In genomic region chr19:39398297-39398864, GRCh38 we compare ENCODE assay signal across 6 cellular contexts. TPM values are rescaled to one million over a fixed set of nuclear protein-coding genes. Genes with fewer than 3 reads are reported as not detected.
DNase-seq lines count a peak whose midpoint lies in the region; ATAC-seq lines count a peak whose summit lies in the region.

No MANE protein-coding gene starts in this region.

- no peaks in the 10 kb centered on the region for H3K27me3 ChIP-seq in effector memory CD4-positive, alpha-beta T cell (replicated peaks; ENCODE audit: control insufficient read depth, insufficient read depth, low read length, poor library complexity, severe bottlenecking)

- DNase-seq in AG20443 (ENCODE audit: low spot score) = peak; percentile 84
- DNase-seq in RPMI7951 (ENCODE audit: low read depth) = peak; percentile 90
- DNase-seq in effector memory CD4-positive, alpha-beta T cell = peak in 1 of 3 donors; percentile 49
- DNase-seq in renal cortical epithelial cell (ENCODE audit: low read depth) = peak; percentile 68

- H3K4me1 ChIP-seq in effector memory CD4-positive, alpha-beta T cell (ENCODE audit: control insufficient read depth, insufficient read depth, low read length, poor library complexity, severe bottlenecking) = peaks cover 47% of the 10 kb centered on the region

- no peak overlapping the region for H3K4me3 ChIP-seq in effector memory CD4-positive, alpha-beta T cell (ENCODE audit: insufficient read depth, low read depth, low read length, poor library complexity, severe bottlenecking)

- ATAC-seq in HG03159 (IDR thresholded peaks at IDR 0.05; ENCODE audit: unreplicated experiment) = no peak
- no peak for ATAC-seq in GM19328 (IDR thresholded peaks at IDR 0.05; ENCODE audit: unreplicated experiment)

- H3K36me3 ChIP-seq in effector memory CD4-positive, alpha-beta T cell (ENCODE audit: control insufficient read depth, insufficient read depth, low read length) = peaks cover 18% of the 10 kb centered on the region

- no peaks in the 10 kb centered on the region for H3K9me3 ChIP-seq in effector memory CD4-positive, alpha-beta T cell (ENCODE audit: control insufficient read depth, low read length)

- peak overlapping the region; percentile 66 for H3K27ac ChIP-seq in effector memory CD4-positive, alpha-beta T cell (ENCODE audit: insufficient read depth, low read length, poor library complexity, severe bottlenecking)

RNA-seq across cellular contexts. Expression of gene MED29, which starts 7.2 kb away (rescaled TPM):
- total RNA-seq in RPMI7951 (2014; rRNA removed; shearing (Covaris generic)) = 22.2 and 39.5 TPM in 2 replicates
- 19.3 and 29.7 TPM in 2 replicates for total RNA-seq in renal cortical epithelial cell

RNA-seq across cellular contexts. Expression of gene PAF1, which starts 7.5 kb away (rescaled TPM):
- total RNA-seq in RPMI7951 (2014; rRNA removed; shearing (Covaris generic)) = 44.3 and 59.4 TPM in 2 replicates
- total RNA-seq in renal cortical epithelial cell = 23.1 and 40.9 TPM in 2 replicates

RNA-seq across cellular contexts. Expression of gene ZFP36, which starts 8.3 kb away (rescaled TPM):
- total RNA-seq in RPMI7951 (2014; rRNA removed; shearing (Covaris generic)) = 2.9 and 6.4 TPM in 2 replicates
- 0.35 and 2.8 TPM in 2 replicates for total RNA-seq in renal cortical epithelial cell

RNA-seq across cellular contexts. Expression of gene PLEKHG2, which starts 14.1 kb away (rescaled TPM):
- total RNA-seq in RPMI7951 (2014; rRNA removed; shearing (Covaris generic)) = 4.8 and 13.0 TPM in 2 replicates
- 6.1 and 12.9 TPM in 2 replicates for total RNA-seq in renal cortical epithelial cell

RNA-seq across cellular contexts. Expression of gene RPS16, which starts 37.4 kb away (rescaled TPM):
- 107 and 123 TPM in 2 replicates for total RNA-seq in RPMI7951 (2014; rRNA removed; shearing (Covaris generic))
- 34.7 and 44.3 TPM in 2 replicates for total RNA-seq in renal cortical epithelial cell
